Comparison of ENCODE assay signal across 10 cellular contexts in genomic region chr4:48739560-48740019, GRCh38. TPM values are rescaled to one million over a fixed set of nuclear protein-coding genes. Genes with fewer than 3 reads are reported as not detected.
DNase-seq lines count a peak whose midpoint lies in the region; ATAC-seq and TF ChIP-seq lines count a peak whose summit lies in the region.
"Had no signal": no experiment of that assay in that cellular context is flagged by ENCODE, and none has a peak within 500 bp of the region (broad histone marks: within the 10 kb centered on the region; RNA-seq: fewer than 3 reads in every experiment).

No MANE protein-coding gene starts in this region.

- peak overlapping the region; percentile 10 to 73 (median 57) for H3K27ac Mint-ChIP-seq in immature natural killer cell
- no peak overlapping the region for H3K27ac Mint-ChIP-seq in osteocyte (ENCODE audit: unreplicated experiment)

- H3K9me3 Mint-ChIP-seq in immature natural killer cell = no peaks in the 10 kb centered on the region
- H3K9me3 Mint-ChIP-seq in osteocyte (ENCODE audit: unreplicated experiment) = peaks cover 8% of the 10 kb centered on the region

- ATAC-seq in GM18867 (IDR thresholded peaks at IDR 0.05; ENCODE audit: unreplicated experiment) (peak; percentile 47), GM21737 (IDR thresholded peaks at IDR 0.05; ENCODE audit: unreplicated experiment) (peak; percentile 66), HG02870 (IDR thresholded peaks at IDR 0.05; ENCODE audit: unreplicated experiment) (no peak)

- in situ Hi-C loops in GM13976 (cut with MboI; ENCODE audit: low sequenced_read_pairs, unreplicated experiment) = no loop called here

- H3K4me3 Mint-ChIP-seq in immature natural killer cell (peak overlapping the region; percentile 18 to 78 (median 70)), osteocyte (ENCODE audit: unreplicated experiment) (no peak overlapping the region)

- H3K4me1 Mint-ChIP-seq in immature natural killer cell (peaks cover 80 to 89% of the 10 kb centered on the region in 2 donors), osteocyte (ENCODE audit: unreplicated experiment) (peaks cover 4% of the 10 kb centered on the region)

- peak; percentile 52 for DNase-seq in HK-2 (ENCODE audit: unreplicated experiment)
- DNase-seq in immature natural killer cell = no peak
- DNase-seq in D341Med (ENCODE audit: low spot score) = no peak
- DNase-seq in GM13976 (ENCODE audit: low spot score) = no peak
- no peak for DNase-seq in osteocyte (ENCODE audit: extremely low spot score, unreplicated experiment)
- DNase-seq: activated CD4-positive, alpha-beta T cell treated with anti-CD3 and anti-CD28 coated beads, Interleukin-2, amount 50 U/mL, for 48 hours; SJCRH30 had no signal

- TF ChIP-seq CTCF in GM13976 (IDR thresholded peaks at IDR 0.05; ENCODE audit: borderline replicate concordance, control extremely low read depth, extremely low read depth, insufficient read depth, missing control alignments) = no peak
- TF ChIP-seq CTCF in osteocyte (IDR thresholded peaks at IDR 0.05) = no peak

- H3K36me3 Mint-ChIP-seq in immature natural killer cell (no peaks in the 10 kb centered on the region), osteocyte (ENCODE audit: unreplicated experiment) (peaks cover 2% of the 10 kb centered on the region)

- H3K27me3 Mint-ChIP-seq in immature natural killer cell (ENCODE audit: low read depth in 3 of 3) (peaks cover 0 to 1% (median 0%) of the 10 kb centered on the region in 3 donors), osteocyte (ENCODE audit: unreplicated experiment) (no peaks in the 10 kb centered on the region)

RNA-seq across cellular contexts. Expression of gene FRYL, which starts 40.5 kb away (rescaled TPM):
- polyA plus RNA-seq in immature natural killer cell = 10 to 100 TPM; 25.8 to 57.9 (median 26.7) TPM
- 54.8 and 61.9 TPM in 2 replicates for total RNA-seq in osteocyte
